Comparison of ENCODE assay signal across 21 cellular contexts in genomic region chr10:13016886-13017285, GRCh38.
"Had no signal": no experiment of that assay in that cellular context is flagged by ENCODE, and none has a peak within 500 bp of the region (broad histone marks: within the 10 kb centered on the region; RNA-seq: fewer than 3 reads in every experiment).

No MANE protein-coding gene starts in this region.

- H3K27ac ChIP-seq: epithelial cell of prostate, esophagus squamous epithelium, gastroesophageal sphincter, pancreas had no signal

- H3K9me3 ChIP-seq: pancreas had no signal

- H3K27ac Mint-ChIP-seq: naive B cell, progenitor cell of endocrine pancreas had no signal

- DNase-seq: cortex of kidney; effector memory CD4-positive, alpha-beta T cell; esophagus squamous epithelium; foreskin fibroblast; glutamatergic neuron; islet precursor cell; mammary epithelial cell; midbrain; naive B cell; nucleus accumbens; pancreas; right cardiac atrium; small intestine; stimulated activated CD4-positive, alpha-beta T cell treated with anti-CD3 and anti-CD28 coated beads, Interleukin-2, amount 100 ng/mL, for 48 hours; stimulated activated naive CD4-positive, alpha-beta T cell treated with Interleukin-2 at 50 U/mL for 16 hours; trophoblast cell had no signal

- H3K4me3 Mint-ChIP-seq: naive B cell had no signal

- ATAC-seq: gastroesophageal sphincter, left lobe of liver, pancreas, right cardiac atrium had no signal

- H3K4me3 ChIP-seq: esophagus squamous epithelium, gastroesophageal sphincter, pancreas had no signal

- H3K36me3 ChIP-seq: esophagus squamous epithelium, gastroesophageal sphincter, pancreas had no signal

- FAIRE-seq: endometrium, pancreas, small intestine had no signal

- H3K27me3 ChIP-seq: esophagus squamous epithelium, gastroesophageal sphincter, pancreas had no signal

- H3K4me1 ChIP-seq: esophagus squamous epithelium, gastroesophageal sphincter, pancreas had no signal

- H3K4me1 Mint-ChIP-seq: naive B cell had no signal

- H3K27me3 Mint-ChIP-seq: progenitor cell of endocrine pancreas had no signal
